ENCODE assay signal across 9 cellular contexts in the genomic region with DNA sequence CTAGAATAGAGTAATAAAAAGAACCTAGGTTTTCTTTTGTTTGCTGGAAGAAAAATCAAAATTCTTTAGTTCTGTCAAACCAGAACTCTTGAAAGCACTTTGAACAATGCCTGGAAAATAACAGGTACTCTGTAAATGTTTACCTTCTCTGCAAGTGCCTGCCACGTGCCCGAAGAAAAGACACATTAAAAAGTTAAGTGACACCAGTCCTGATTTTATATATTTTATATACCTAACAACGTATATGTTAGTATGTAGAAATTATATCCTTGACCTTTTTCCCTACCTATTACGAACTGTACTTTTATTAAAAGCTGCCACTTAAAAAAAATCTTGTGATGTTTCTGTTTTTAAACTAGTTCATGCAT. TPM values are rescaled to one million over a fixed set of nuclear protein-coding genes. Genes with fewer than 3 reads are reported as not detected.
DNase-seq lines count a peak whose midpoint lies in the region; ATAC-seq and TF ChIP-seq lines count a peak whose summit lies in the region.
"Had no signal": no experiment of that assay in that cellular context is flagged by ENCODE, and none has a peak within 500 bp of the region (broad histone marks: within the 10 kb centered on the region; RNA-seq: fewer than 3 reads in every experiment).

No MANE protein-coding gene starts in this region.

- H3K9me3 ChIP-seq in thyroid gland = no peaks in the 10 kb centered on the region

- no peak for TF ChIP-seq CTCF in thyroid gland (IDR thresholded peaks at IDR 0.05)

- H3K27me3 Mint-ChIP-seq in activated T-cell treated with anti-CD3 and anti-CD28 coated beads, Interleukin-2, amount 50 U/mL, for 72 hours (ENCODE audit: low read depth) = no peaks in the 10 kb centered on the region
- no peaks in the 10 kb centered on the region for H3K27me3 Mint-ChIP-seq in activated T-helper 2 cell treated with anti-CD3 and anti-CD28 coated beads, Interferon-gamma antibody, Interleukin-2, Interleukin-4, amounts not matched to agents 10 μg/mL and 5 μg/mL and 100 μg/mL, durations not matched to agents 14 hours and 24 hours and 36 hours (ENCODE audit: low read depth)

- TF ChIP-seq POLR2A in thyroid gland (IDR thresholded peaks at IDR 0.05) = no peak

- intact Hi-C loops in activated T-helper 2 cell treated with anti-CD3 and anti-CD28 coated beads, Interferon-gamma antibody, Interleukin-2, Interleukin-4, amounts not matched to agents 10 μg/mL and 5 μg/mL and 100 μg/mL, durations not matched to agents 14 hours and 24 hours and 36 hours (cut with micrococcal nuclease) = no loop called here
- intact Hi-C loops in thyroid gland (cut with DNase I) = loop anchor here (10.0 kb wide), 1 partner anchor 90 kb away; a partner anchor contains a TSS

- H3K4me1 ChIP-seq in thyroid gland = peaks cover 16 to 24% of the 10 kb centered on the region in 2 donors

- peak overlapping the region; percentile 95 to 99 for H3K4me3 Mint-ChIP-seq in activated T-cell treated with anti-CD3 and anti-CD28 coated beads, Interleukin-2, amount 50 U/mL, for 72 hours
- H3K4me3 Mint-ChIP-seq in activated T-helper 2 cell treated with anti-CD3 and anti-CD28 coated beads, Interferon-gamma antibody, Interleukin-2, Interleukin-4, amounts not matched to agents 10 μg/mL and 5 μg/mL and 100 μg/mL, durations not matched to agents 14 hours and 24 hours and 36 hours (ENCODE audit: low read depth) = peak overlapping the region; percentile 100

- WGBS in thyroid gland, 2 donors = 9 to 10% methylated on average over 4 of the region's 4 CpGs

- no peak for DNase-seq in activated T-cell treated with anti-CD3 and anti-CD28 coated beads, Interleukin-2, amount 50 U/mL, for 72 hours
- no peak for DNase-seq in activated T-cell treated with anti-CD3 and anti-CD28 coated beads for 4 hours
- no peak for DNase-seq in activated T-helper 2 cell treated with anti-CD3 and anti-CD28 coated beads, Interferon-gamma antibody, Interleukin-2, Interleukin-4, amounts not matched to agents 10 μg/mL and 5 μg/mL and 100 μg/mL, durations not matched to agents 14 hours and 24 hours and 36 hours (ENCODE audit: low spot score)
- DNase-seq in left kidney (ENCODE audit: low read depth, low spot score) = peak; percentile 41
- DNase-seq in thyroid gland = no peak
- DNase-seq: stimulated activated CD4-positive, alpha-beta T cell treated with anti-CD3 and anti-CD28 coated beads, Interleukin-4, amount 100 ng/mL, for 24 hours had no signal

- H3K36me3 ChIP-seq in thyroid gland = no peaks in the 10 kb centered on the region

- H3K27ac Mint-ChIP-seq in activated T-cell treated with anti-CD3 and anti-CD28 coated beads, Interleukin-2, amount 50 U/mL, for 72 hours = peak overlapping the region; percentile 99
- peak overlapping the region; percentile 100 for H3K27ac Mint-ChIP-seq in activated T-helper 2 cell treated with anti-CD3 and anti-CD28 coated beads, Interferon-gamma antibody, Interleukin-2, Interleukin-4, amounts not matched to agents 10 μg/mL and 5 μg/mL and 100 μg/mL, durations not matched to agents 14 hours and 24 hours and 36 hours

- H3K9me3 Mint-ChIP-seq in activated T-cell treated with anti-CD3 and anti-CD28 coated beads, Interleukin-2, amount 50 U/mL, for 72 hours = peaks cover 0 to 4% of the 10 kb centered on the region in 2 donors
- no peaks in the 10 kb centered on the region for H3K9me3 Mint-ChIP-seq in activated T-helper 2 cell treated with anti-CD3 and anti-CD28 coated beads, Interferon-gamma antibody, Interleukin-2, Interleukin-4, amounts not matched to agents 10 μg/mL and 5 μg/mL and 100 μg/mL, durations not matched to agents 14 hours and 24 hours and 36 hours

- H3K4me3 ChIP-seq in thyroid gland (replicated peaks in 1 of 3) = peak overlapping the region in 1 of 3 donors; percentile 79

- peak overlapping the region; percentile 85 to 96 (median 94) for H3K27ac ChIP-seq in thyroid gland

- no peak for ATAC-seq in activated T-cell treated with anti-CD3 and anti-CD28 coated beads, Interleukin-2, amount 50 U/mL, for 72 hours (replicated peaks in 1 of 2)
- ATAC-seq in HG03045 (IDR thresholded peaks at IDR 0.05; ENCODE audit: unreplicated experiment) (no peak), HG03342 (IDR thresholded peaks at IDR 0.05; ENCODE audit: unreplicated experiment) (no peak), HG03460 (IDR thresholded peaks at IDR 0.05; ENCODE audit: unreplicated experiment) (no peak)

- H3K4me1 Mint-ChIP-seq in activated T-cell treated with anti-CD3 and anti-CD28 coated beads, Interleukin-2, amount 50 U/mL, for 72 hours (ENCODE audit: low read depth) = peaks cover 36% of the 10 kb centered on the region
- peaks cover 24% of the 10 kb centered on the region for H3K4me1 Mint-ChIP-seq in activated T-helper 2 cell treated with anti-CD3 and anti-CD28 coated beads, Interferon-gamma antibody, Interleukin-2, Interleukin-4, amounts not matched to agents 10 μg/mL and 5 μg/mL and 100 μg/mL, durations not matched to agents 14 hours and 24 hours and 36 hours (ENCODE audit: low read depth)

- H3K36me3 Mint-ChIP-seq in activated T-cell treated with anti-CD3 and anti-CD28 coated beads, Interleukin-2, amount 50 U/mL, for 72 hours (ENCODE audit: insufficient read depth in 2 of 2) = peaks cover 10 to 24% of the 10 kb centered on the region in 2 donors
- peaks cover 38% of the 10 kb centered on the region for H3K36me3 Mint-ChIP-seq in activated T-helper 2 cell treated with anti-CD3 and anti-CD28 coated beads, Interferon-gamma antibody, Interleukin-2, Interleukin-4, amounts not matched to agents 10 μg/mL and 5 μg/mL and 100 μg/mL, durations not matched to agents 14 hours and 24 hours and 36 hours (ENCODE audit: low read depth)

- no peaks in the 10 kb centered on the region for H3K27me3 ChIP-seq in thyroid gland

RNA-seq across cellular contexts. Expression of a gene that starts 1.0 kb away (rescaled TPM):
- total RNA-seq in activated T-cell treated with anti-CD3 and anti-CD28 coated beads, Interleukin-2, amount 50 U/mL, for 72 hours = 10 to 100 TPM; 13.8 to 15.1 TPM
- 9.0 and 12.1 TPM in 2 replicates for total RNA-seq in activated T-helper 2 cell treated with anti-CD3 and anti-CD28 coated beads, Interferon-gamma antibody, Interleukin-2, Interleukin-4, amounts not matched to agents 10 μg/mL and 5 μg/mL and 100 μg/mL, durations not matched to agents 14 hours and 24 hours and 36 hours
- total RNA-seq in thyroid gland = 10 to 100 TPM in 1 of 4 donors, 1 to 10 TPM in 3; 2.4 to 11.6 (median 3.0) TPM

RNA-seq across cellular contexts. Expression of a gene that starts 1.4 kb away (rescaled TPM):
- total RNA-seq in activated T-cell treated with anti-CD3 and anti-CD28 coated beads, Interleukin-2, amount 50 U/mL, for 72 hours = 10 to 100 TPM; 87.7 to 98.7 TPM
- 70.4 and 72.5 TPM in 2 replicates for total RNA-seq in activated T-helper 2 cell treated with anti-CD3 and anti-CD28 coated beads, Interferon-gamma antibody, Interleukin-2, Interleukin-4, amounts not matched to agents 10 μg/mL and 5 μg/mL and 100 μg/mL, durations not matched to agents 14 hours and 24 hours and 36 hours
- 10 to 100 TPM; 45.2 to 62.4 (median 50.0) TPM for total RNA-seq in thyroid gland

RNA-seq across cellular contexts. Expression of a gene that starts 20.8 kb away (rescaled TPM):
- 10 to 100 TPM; 15.0 to 18.5 TPM for total RNA-seq in activated T-cell treated with anti-CD3 and anti-CD28 coated beads, Interleukin-2, amount 50 U/mL, for 72 hours
- 11.0 and 14.3 TPM in 2 replicates for total RNA-seq in activated T-helper 2 cell treated with anti-CD3 and anti-CD28 coated beads, Interferon-gamma antibody, Interleukin-2, Interleukin-4, amounts not matched to agents 10 μg/mL and 5 μg/mL and 100 μg/mL, durations not matched to agents 14 hours and 24 hours and 36 hours
- total RNA-seq in thyroid gland = 10 to 100 TPM; 29.3 to 50.0 (median 47.4) TPM
